Comparison of ENCODE assay signal across 8 cellular contexts in genomic region chr2:147843421-147843863, GRCh38. TPM values are rescaled to one million over a fixed set of nuclear protein-coding genes. Genes with fewer than 3 reads are reported as not detected.
DNase-seq lines count a peak whose midpoint lies in the region; ATAC-seq and TF ChIP-seq lines count a peak whose summit lies in the region.

No MANE protein-coding gene starts in this region.

- peak overlapping the region; percentile 99 for H3K18ac ChIP-seq in neuronal stem cell (ENCODE audit: low read length)

- H4K91ac ChIP-seq in neuronal stem cell (ENCODE audit: low read depth, low read length, poor library complexity) = no peak overlapping the region

- no peaks in the 10 kb centered on the region for H3K27me3 ChIP-seq in CD8-positive, alpha-beta T cell (ENCODE audit: insufficient read depth, low read length)
- H3K27me3 ChIP-seq in ectodermal cell (ENCODE audit: control insufficient read depth, insufficient read depth, low read length, poor library complexity, severe bottlenecking) (no peaks in the 10 kb centered on the region), neuronal stem cell (ENCODE audit: control insufficient read depth in 3 of 3, insufficient read depth in 3 of 3, low read depth in 1 of 3, low read length in 3 of 3) (no peaks in the 10 kb centered on the region)

- H3K4me2 ChIP-seq in neuronal stem cell (ENCODE audit: insufficient read depth, low read length, poor library complexity, severe bottlenecking) = peak overlapping the region; percentile 41

- intact Hi-C loops in CD8-positive, alpha-beta T cell (cut with DNase I, micrococcal nuclease) = loop anchor here (5.0 to 10.0 kb wide), 6 partner anchors 174 to 1741 kb away; partner anchors contain the start of genes KIF5C (in 2 of the 2), EPC2 (in 1 of the 2) and MMADHC (in 1 of the 2)

- TF ChIP-seq CTCF in CD8-positive, alpha-beta T cell (IDR thresholded peaks at IDR 0.05) = no peak

- H3K36me3 Mint-ChIP-seq in CD8-positive, alpha-beta T cell = peaks cover 6% of the 10 kb centered on the region

- no peaks in the 10 kb centered on the region for H3K9me3 Mint-ChIP-seq in CD8-positive, alpha-beta T cell

- no peak overlapping the region for H3K14ac ChIP-seq in neuronal stem cell (ENCODE audit: low read length)

- H3K4me1 Mint-ChIP-seq in CD8-positive, alpha-beta T cell (ENCODE audit: low read depth) = peaks cover 29% of the 10 kb centered on the region

- H2AK5ac ChIP-seq in neuronal stem cell (ENCODE audit: low read depth, low read length) = no peak overlapping the region

- H3K4me3 Mint-ChIP-seq in CD8-positive, alpha-beta T cell = peak overlapping the region; percentile 85

- no peak overlapping the region for H4K8ac ChIP-seq in neuronal stem cell (ENCODE audit: low read depth, low read length)

- WGBS in ectodermal cell, 2 experiments = 8 to 10% methylated on average over 18 of the region's 18 CpGs
- no CpG with 5 or more reads among the region's 18 CpGs for WGBS in neuronal stem cell (ENCODE audit: extremely low coverage in 2 of 2, insufficient read length in 2 of 2, insufficient replicate concordance in 1 of 2), 2 donors

- H3K23ac ChIP-seq in neuronal stem cell (ENCODE audit: low read depth, low read length, poor library complexity) = peak overlapping the region; percentile 32

- H2BK15ac ChIP-seq in neuronal stem cell (ENCODE audit: low read length) = no peak overlapping the region

- H2BK5ac ChIP-seq in neuronal stem cell (ENCODE audit: low read length) = no peak overlapping the region

- H3K4me1 ChIP-seq in CD8-positive, alpha-beta T cell (ENCODE audit: insufficient read depth, low read length) = peaks cover 19% of the 10 kb centered on the region
- H3K4me1 ChIP-seq in ectodermal cell (ENCODE audit: control insufficient read depth, insufficient read depth, low read length) (peaks cover 7% of the 10 kb centered on the region), neuronal stem cell (ENCODE audit: control insufficient read depth in 2 of 2, insufficient read depth in 1 of 2, low read depth in 1 of 2, low read length in 2 of 2) (peaks cover 1 to 8% of the 10 kb centered on the region in 2 donors)

- POLR2A ChIA-PET in CD8-positive, alpha-beta T cell (lab: Charles Lee) = interaction anchor here (1.5 kb wide), 1 partner anchor 179 kb away, joined by 4 read pairs; no protein-coding TSS in a partner anchor

- peak overlapping the region; percentile 30 for H3K27ac Mint-ChIP-seq in CD8-positive, alpha-beta T cell

- no peaks in the 10 kb centered on the region for H3K79me1 ChIP-seq in neuronal stem cell (ENCODE audit: low read depth, low read length)

- no peak overlapping the region for H3K27ac ChIP-seq in CD8-positive, alpha-beta T cell (ENCODE audit: low read depth, low read length)
- H3K27ac ChIP-seq in ectodermal cell (ENCODE audit: insufficient read depth, low read depth, low read length, poor library complexity, severe bottlenecking) (peak overlapping the region; percentile 99), neuronal stem cell (replicated peaks; ENCODE audit: low read length) (peak overlapping the region; percentile 97)

- H3K4ac ChIP-seq in neuronal stem cell (ENCODE audit: low read length) = no peak overlapping the region

- H3K27me3 Mint-ChIP-seq in CD8-positive, alpha-beta T cell (ENCODE audit: low read depth) = peaks cover 23% of the 10 kb centered on the region

- peak overlapping the region; percentile 69 for H3K4me3 ChIP-seq in CD8-positive, alpha-beta T cell (ENCODE audit: low read depth, low read length)
- H3K4me3 ChIP-seq in ectodermal cell (ENCODE audit: insufficient read depth, low read depth, low read length) (peak overlapping the region; percentile 79), neuronal stem cell (ENCODE audit: low read length in 2 of 2) (peak overlapping the region; percentile 76 to 94)

- no peak overlapping the region for H2BK12ac ChIP-seq in neuronal stem cell (ENCODE audit: low read length)

- no peak for ATAC-seq in CD8-positive, alpha-beta T cell
- ATAC-seq in GM19324 (IDR thresholded peaks at IDR 0.05; ENCODE audit: low FRiP score, unreplicated experiment) = no peak

- no peak overlapping the region for H2BK120ac ChIP-seq in neuronal stem cell (ENCODE audit: low read depth, low read length)

- no peaks in the 10 kb centered on the region for H3K9me3 ChIP-seq in CD8-positive, alpha-beta T cell (ENCODE audit: low read length)
- no peaks in the 10 kb centered on the region for H3K9me3 ChIP-seq in ectodermal cell (ENCODE audit: control insufficient read depth, low read length)
- no peaks in the 10 kb centered on the region for H3K9me3 ChIP-seq in neuronal stem cell (replicated peaks in 1 of 2; ENCODE audit: control insufficient read depth in 2 of 2, insufficient read depth in 1 of 2, low read depth in 1 of 2, low read length in 2 of 2)

- CTCF ChIA-PET in CD8-positive, alpha-beta T cell (lab: Charles Lee) = interaction anchor here (1.3 to 1.7 kb wide), 2 partner anchors 68 to 546 kb away, joined by 4 to 5 read pairs; no protein-coding TSS in a partner anchor

- H2AFZ ChIP-seq in neuronal stem cell (ENCODE audit: low read length) = peak overlapping the region; percentile 96

- DNase-seq in CD8-positive, alpha-beta T cell = no peak
- peak in 2 of 3 experiments; percentile 26 to 90 for DNase-seq in NCI-H1417 (lab: John Stamatoyannopoulos, UW)
- no peak for DNase-seq in neuronal stem cell (ENCODE audit: low spot score)
- no peak for DNase-seq in DMS153 treated with DMSO at 0.1 percent for 48 hours (lab: John Stamatoyannopoulos, UW; ENCODE audit: unreplicated experiment)
- no peak for DNase-seq in activated CD4-positive, CD25-positive, alpha-beta regulatory T cell (lab: John Stamatoyannopoulos, UW)
- DNase-seq in SW480 (ENCODE audit: low spot score) = no peak

- peak overlapping the region; percentile 82 for H3K9ac ChIP-seq in neuronal stem cell (ENCODE audit: low read depth, low read length, poor library complexity)

- H3K36me3 ChIP-seq in CD8-positive, alpha-beta T cell (ENCODE audit: insufficient read depth, low read length) = no peaks in the 10 kb centered on the region
- H3K36me3 ChIP-seq in ectodermal cell (ENCODE audit: control insufficient read depth, insufficient read depth, low read length) = no peaks in the 10 kb centered on the region
- H3K36me3 ChIP-seq in neuronal stem cell (replicated peaks in 1 of 2; ENCODE audit: control insufficient read depth in 2 of 2, insufficient read depth in 2 of 2, low read length in 2 of 2) = no peaks in the 10 kb centered on the region

RNA-seq across cellular contexts. Expression of gene ACVR2A, which starts 1.4 kb away (rescaled TPM):
- 1 to 10 TPM; 4.2 to 4.8 TPM for total RNA-seq in CD8-positive, alpha-beta T cell
- polyA plus RNA-seq in ectodermal cell (2013, experiment 1 of 4) = 10.6 TPM
- polyA plus RNA-seq in ectodermal cell (2013, experiment 2 of 4) = 11.8 TPM
- 9.0 TPM for polyA plus RNA-seq in ectodermal cell (2013, experiment 3 of 4)
- 8.3 TPM for polyA plus RNA-seq in ectodermal cell (2013, experiment 4 of 4)
- 3.1 TPM for polyA plus RNA-seq in neuronal stem cell (2013, experiment 1 of 2)
- 3.3 TPM for polyA plus RNA-seq in neuronal stem cell (2013, experiment 2 of 2)

Comparison
In these comparisons a context has a peak if more than half of its experiments do, and no peak if none do; other contexts are left out.
1. DNase-seq: peak in NCI-H1417 (2 of 3); none in CD8-positive, alpha-beta T cell (0 of 7), neuronal stem cell (single experiment), DMS153 treated with DMSO at 0.1 percent for 48 hours (single experiment), activated CD4-positive, CD25-positive, alpha-beta regulatory T cell (0 of 4) and SW480 (single experiment).
2. Peak in every context shown above with its lines, with median percentiles within 50 percentile points of each other: H3K4me3 ChIP-seq.